1 cellular context compared by ENCODE assay signal in the genomic region with DNA sequence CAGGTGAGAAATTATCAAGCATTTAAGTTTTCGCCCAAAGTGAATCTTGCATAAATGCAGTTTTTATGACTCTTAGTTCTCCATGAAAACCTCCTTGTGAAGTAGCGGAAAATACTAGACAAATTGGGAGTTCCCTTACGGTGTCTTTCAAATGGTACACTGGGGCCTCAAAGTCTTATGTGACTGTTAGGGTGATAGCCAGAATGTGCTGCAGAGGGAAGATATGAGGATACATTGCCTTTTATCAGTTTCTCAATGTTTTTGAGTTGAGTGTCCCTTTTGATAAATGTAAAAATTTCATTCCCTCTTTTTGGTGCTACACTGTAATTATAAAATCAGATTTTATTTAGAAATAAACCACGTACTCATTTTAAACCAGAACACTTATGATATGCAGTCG.
TF ChIP-seq lines count a peak whose summit lies in the region.

No MANE protein-coding gene starts in this region.

TF ChIP-seq in K562, 482 proteins besides CTCF, POLR2A, EP300 and RAD21 (continued from another document and continues in another):
- TF ChIP-seq FOXM1 (IDR thresholded peaks at IDR 0.05; ENCODE audit: low read depth) (peak; percentile 77; the same call in 1 of the 2 replicates), FOXM1 (CRISPR knock-in tag; IDR thresholded peaks at IDR 0.05; ENCODE audit: low read depth) (no peak), CBX1 (IDR thresholded peaks at IDR 0.05; ENCODE audit: low read depth) (no peak), ZNF583 (CRISPR knock-in tag; IDR thresholded peaks at IDR 0.05) (no peak), NR2C2 (CRISPR knock-in tag; IDR thresholded peaks at IDR 0.05) (no peak), NR2C2 (tag; IDR thresholded peaks at IDR 0.05) (no peak), SNIP1 (IDR thresholded peaks at IDR 0.05; ENCODE audit: low read depth) (no peak), RBM14 (IDR thresholded peaks at IDR 0.05; ENCODE audit: borderline replicate concordance, insufficient read depth, low read depth, low read length) (no peak), WHSC1 (IDR thresholded peaks at IDR 0.05; ENCODE audit: low read length) (no peak), CSDE1 (IDR thresholded peaks at IDR 0.05) (no peak), PML (IDR thresholded peaks at IDR 0.05; ENCODE audit: low read length) (peak; percentile 83), ELF1 (tag; IDR thresholded peaks at IDR 0.05) (no peak), PHB2 (IDR thresholded peaks at IDR 0.05; ENCODE audit: low read depth) (peak; percentile 47; the same call in 1 of the 2 replicates), SP2 (IDR thresholded peaks at IDR 0.05; ENCODE audit: extremely low read depth, low read depth, low read length, poor library complexity, severe bottlenecking) (no peak), RBFOX2 (IDR thresholded peaks at IDR 0.05; ENCODE audit: low read depth, low read length) (no peak), CREB1 (IDR thresholded peaks at IDR 0.05) (peak; percentile 54; the same call in 1 of the 2 replicates), CREB1 (CRISPR knock-in tag; IDR thresholded peaks at IDR 0.05) (no peak), FUS (optimal IDR thresholded peaks at IDR 0.05; ENCODE audit: low read depth, low read length) (no peak), ZNF717 (CRISPR knock-in tag; IDR thresholded peaks at IDR 0.05) (no peak), ZNF561 (CRISPR knock-in tag; conservative IDR thresholded peaks at IDR 0.05) (no peak), TCF3 (CRISPR knock-in tag; IDR thresholded peaks at IDR 0.05) (peak; percentile 86), HDGF (IDR thresholded peaks at IDR 0.05) (no peak), SETDB1 (IDR thresholded peaks at IDR 0.05; ENCODE audit: low read length) (no peak), CBFA2T2 (conservative IDR thresholded peaks at IDR 0.05) (peak; percentile 91), HMG20A (CRISPR knock-in tag; conservative IDR thresholded peaks at IDR 0.05) (no peak), ZC3H11A (IDR thresholded peaks at IDR 0.05; ENCODE audit: low read depth, low read length) (no peak), RBM15 (IDR thresholded peaks at IDR 0.05; ENCODE audit: insufficient read depth, low read length) (no peak), ZNF253 (CRISPR knock-in tag; conservative IDR thresholded peaks at IDR 0.05) (no peak), NCOR1 (IDR thresholded peaks at IDR 0.05) (peak; percentile 88), FOXJ3 (CRISPR knock-in tag; IDR thresholded peaks at IDR 0.05) (no peak), GATA2 (CRISPR knock-in tag; IDR thresholded peaks at IDR 0.05) (peak; percentile 55; the same call in 1 of the 2 replicates), GATAD2B (IDR thresholded peaks at IDR 0.05; ENCODE audit: borderline replicate concordance) (no peak), RCOR1 (IDR thresholded peaks at IDR 0.05; ENCODE audit: borderline replicate concordance in 1 of 2, low read depth in 2 of 2, low read length in 2 of 2) (peak in 1 of 2 experiments; percentile 67; a peak in 1 of 4 replicates), SAP30 (IDR thresholded peaks at IDR 0.05; ENCODE audit: borderline replicate concordance, insufficient read depth, low read depth, low read length, poor library complexity, severe bottlenecking) (no peak), PCBP2 (IDR thresholded peaks at IDR 0.05; ENCODE audit: low read depth, low read length, poor library complexity, severe bottlenecking) (no peak), ESRRA (IDR thresholded peaks at IDR 0.05; ENCODE audit: borderline replicate concordance, low read depth) (no peak), THRAP3 (IDR thresholded peaks at IDR 0.05; ENCODE audit: borderline replicate concordance) (no peak), JUNB (CRISPR knock-in tag; conservative IDR thresholded peaks at IDR 0.05) (no peak), ZNF3 (CRISPR knock-in tag; IDR thresholded peaks at IDR 0.05) (no peak), SRSF7 (optimal IDR thresholded peaks at IDR 0.05; ENCODE audit: low read depth, low read length) (no peak), ZC3H4 (CRISPR knock-in tag; IDR thresholded peaks at IDR 0.05; ENCODE audit: borderline replicate concordance) (no peak), ZNF695 (CRISPR knock-in tag; IDR thresholded peaks at IDR 0.05) (no peak), PHF20 (IDR thresholded peaks at IDR 0.05; ENCODE audit: partially characterized antibody) (no peak), RB1 (IDR thresholded peaks at IDR 0.05; ENCODE audit: low read depth) (no peak), NFIX (CRISPR knock-in tag; IDR thresholded peaks at IDR 0.05; ENCODE audit: low read depth) (no peak), ZNF507 (tag; conservative IDR thresholded peaks at IDR 0.05) (no peak), ZFP30 (CRISPR knock-in tag; IDR thresholded peaks at IDR 0.05; ENCODE audit: borderline replicate concordance) (no peak), HDAC3 (IDR thresholded peaks at IDR 0.05; ENCODE audit: borderline replicate concordance, partially characterized antibody) (no peak)
- TF ChIP-seq, protein P1, sequence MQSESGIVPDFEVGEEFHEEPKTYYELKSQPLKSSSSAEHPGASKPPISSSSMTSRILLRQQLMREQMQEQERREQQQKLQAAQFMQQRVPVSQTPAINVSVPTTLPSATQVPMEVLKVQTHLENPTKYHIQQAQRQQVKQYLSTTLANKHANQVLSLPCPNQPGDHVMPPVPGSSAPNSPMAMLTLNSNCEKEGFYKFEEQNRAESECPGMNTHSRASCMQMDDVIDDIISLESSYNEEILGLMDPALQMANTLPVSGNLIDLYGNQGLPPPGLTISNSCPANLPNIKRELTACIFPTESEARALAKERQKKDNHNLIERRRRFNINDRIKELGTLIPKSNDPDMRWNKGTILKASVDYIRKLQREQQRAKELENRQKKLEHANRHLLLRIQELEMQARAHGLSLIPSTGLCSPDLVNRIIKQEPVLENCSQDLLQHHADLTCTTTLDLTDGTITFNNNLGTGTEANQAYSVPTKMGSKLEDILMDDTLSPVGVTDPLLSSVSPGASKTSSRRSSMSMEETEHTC (IDR thresholded peaks at IDR 0.05) = no peak
- TF ChIP-seq, protein P2, sequence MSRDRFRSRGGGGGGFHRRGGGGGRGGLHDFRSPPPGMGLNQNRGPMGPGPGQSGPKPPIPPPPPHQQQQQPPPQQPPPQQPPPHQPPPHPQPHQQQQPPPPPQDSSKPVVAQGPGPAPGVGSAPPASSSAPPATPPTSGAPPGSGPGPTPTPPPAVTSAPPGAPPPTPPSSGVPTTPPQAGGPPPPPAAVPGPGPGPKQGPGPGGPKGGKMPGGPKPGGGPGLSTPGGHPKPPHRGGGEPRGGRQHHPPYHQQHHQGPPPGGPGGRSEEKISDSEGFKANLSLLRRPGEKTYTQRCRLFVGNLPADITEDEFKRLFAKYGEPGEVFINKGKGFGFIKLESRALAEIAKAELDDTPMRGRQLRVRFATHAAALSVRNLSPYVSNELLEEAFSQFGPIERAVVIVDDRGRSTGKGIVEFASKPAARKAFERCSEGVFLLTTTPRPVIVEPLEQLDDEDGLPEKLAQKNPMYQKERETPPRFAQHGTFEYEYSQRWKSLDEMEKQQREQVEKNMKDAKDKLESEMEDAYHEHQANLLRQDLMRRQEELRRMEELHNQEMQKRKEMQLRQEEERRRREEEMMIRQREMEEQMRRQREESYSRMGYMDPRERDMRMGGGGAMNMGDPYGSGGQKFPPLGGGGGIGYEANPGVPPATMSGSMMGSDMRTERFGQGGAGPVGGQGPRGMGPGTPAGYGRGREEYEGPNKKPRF (IDR thresholded peaks at IDR 0.05; ENCODE audit: low read depth, low read length) = no peak
- TF ChIP-seq, protein P3, sequence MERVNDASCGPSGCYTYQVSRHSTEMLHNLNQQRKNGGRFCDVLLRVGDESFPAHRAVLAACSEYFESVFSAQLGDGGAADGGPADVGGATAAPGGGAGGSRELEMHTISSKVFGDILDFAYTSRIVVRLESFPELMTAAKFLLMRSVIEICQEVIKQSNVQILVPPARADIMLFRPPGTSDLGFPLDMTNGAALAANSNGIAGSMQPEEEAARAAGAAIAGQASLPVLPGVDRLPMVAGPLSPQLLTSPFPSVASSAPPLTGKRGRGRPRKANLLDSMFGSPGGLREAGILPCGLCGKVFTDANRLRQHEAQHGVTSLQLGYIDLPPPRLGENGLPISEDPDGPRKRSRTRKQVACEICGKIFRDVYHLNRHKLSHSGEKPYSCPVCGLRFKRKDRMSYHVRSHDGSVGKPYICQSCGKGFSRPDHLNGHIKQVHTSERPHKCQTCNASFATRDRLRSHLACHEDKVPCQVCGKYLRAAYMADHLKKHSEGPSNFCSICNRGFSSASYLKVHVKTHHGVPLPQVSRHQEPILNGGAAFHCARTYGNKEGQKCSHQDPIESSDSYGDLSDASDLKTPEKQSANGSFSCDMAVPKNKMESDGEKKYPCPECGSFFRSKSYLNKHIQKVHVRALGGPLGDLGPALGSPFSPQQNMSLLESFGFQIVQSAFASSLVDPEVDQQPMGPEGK (CRISPR knock-in tag; IDR thresholded peaks at IDR 0.05; ENCODE audit: borderline replicate concordance) = no peak
- TF ChIP-seq, protein P4, sequence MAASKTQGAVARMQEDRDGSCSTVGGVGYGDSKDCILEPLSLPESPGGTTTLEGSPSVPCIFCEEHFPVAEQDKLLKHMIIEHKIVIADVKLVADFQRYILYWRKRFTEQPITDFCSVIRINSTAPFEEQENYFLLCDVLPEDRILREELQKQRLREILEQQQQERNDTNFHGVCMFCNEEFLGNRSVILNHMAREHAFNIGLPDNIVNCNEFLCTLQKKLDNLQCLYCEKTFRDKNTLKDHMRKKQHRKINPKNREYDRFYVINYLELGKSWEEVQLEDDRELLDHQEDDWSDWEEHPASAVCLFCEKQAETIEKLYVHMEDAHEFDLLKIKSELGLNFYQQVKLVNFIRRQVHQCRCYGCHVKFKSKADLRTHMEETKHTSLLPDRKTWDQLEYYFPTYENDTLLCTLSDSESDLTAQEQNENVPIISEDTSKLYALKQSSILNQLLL (CRISPR knock-in tag; IDR thresholded peaks at IDR 0.05; ENCODE audit: borderline replicate concordance) = no peak
- TF ChIP-seq, protein P5, sequence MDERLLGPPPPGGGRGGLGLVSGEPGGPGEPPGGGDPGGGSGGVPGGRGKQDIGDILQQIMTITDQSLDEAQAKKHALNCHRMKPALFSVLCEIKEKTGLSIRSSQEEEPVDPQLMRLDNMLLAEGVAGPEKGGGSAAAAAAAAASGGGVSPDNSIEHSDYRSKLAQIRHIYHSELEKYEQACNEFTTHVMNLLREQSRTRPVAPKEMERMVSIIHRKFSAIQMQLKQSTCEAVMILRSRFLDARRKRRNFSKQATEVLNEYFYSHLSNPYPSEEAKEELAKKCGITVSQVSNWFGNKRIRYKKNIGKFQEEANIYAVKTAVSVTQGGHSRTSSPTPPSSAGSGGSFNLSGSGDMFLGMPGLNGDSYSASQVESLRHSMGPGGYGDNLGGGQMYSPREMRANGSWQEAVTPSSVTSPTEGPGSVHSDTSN (CRISPR knock-in tag; IDR thresholded peaks at IDR 0.05; ENCODE audit: low read depth) = no peak
- TF ChIP-seq, protein P5 (tag; conservative IDR thresholded peaks at IDR 0.05; ENCODE audit: low read depth) = no peak
- TF ChIP-seq, protein P6, sequence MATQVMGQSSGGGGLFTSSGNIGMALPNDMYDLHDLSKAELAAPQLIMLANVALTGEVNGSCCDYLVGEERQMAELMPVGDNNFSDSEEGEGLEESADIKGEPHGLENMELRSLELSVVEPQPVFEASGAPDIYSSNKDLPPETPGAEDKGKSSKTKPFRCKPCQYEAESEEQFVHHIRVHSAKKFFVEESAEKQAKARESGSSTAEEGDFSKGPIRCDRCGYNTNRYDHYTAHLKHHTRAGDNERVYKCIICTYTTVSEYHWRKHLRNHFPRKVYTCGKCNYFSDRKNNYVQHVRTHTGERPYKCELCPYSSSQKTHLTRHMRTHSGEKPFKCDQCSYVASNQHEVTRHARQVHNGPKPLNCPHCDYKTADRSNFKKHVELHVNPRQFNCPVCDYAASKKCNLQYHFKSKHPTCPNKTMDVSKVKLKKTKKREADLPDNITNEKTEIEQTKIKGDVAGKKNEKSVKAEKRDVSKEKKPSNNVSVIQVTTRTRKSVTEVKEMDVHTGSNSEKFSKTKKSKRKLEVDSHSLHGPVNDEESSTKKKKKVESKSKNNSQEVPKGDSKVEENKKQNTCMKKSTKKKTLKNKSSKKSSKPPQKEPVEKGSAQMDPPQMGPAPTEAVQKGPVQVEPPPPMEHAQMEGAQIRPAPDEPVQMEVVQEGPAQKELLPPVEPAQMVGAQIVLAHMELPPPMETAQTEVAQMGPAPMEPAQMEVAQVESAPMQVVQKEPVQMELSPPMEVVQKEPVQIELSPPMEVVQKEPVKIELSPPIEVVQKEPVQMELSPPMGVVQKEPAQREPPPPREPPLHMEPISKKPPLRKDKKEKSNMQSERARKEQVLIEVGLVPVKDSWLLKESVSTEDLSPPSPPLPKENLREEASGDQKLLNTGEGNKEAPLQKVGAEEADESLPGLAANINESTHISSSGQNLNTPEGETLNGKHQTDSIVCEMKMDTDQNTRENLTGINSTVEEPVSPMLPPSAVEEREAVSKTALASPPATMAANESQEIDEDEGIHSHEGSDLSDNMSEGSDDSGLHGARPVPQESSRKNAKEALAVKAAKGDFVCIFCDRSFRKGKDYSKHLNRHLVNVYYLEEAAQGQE (CRISPR knock-in tag; IDR thresholded peaks at IDR 0.05; ENCODE audit: low read depth) = no peak
- TF ChIP-seq, protein P7, sequence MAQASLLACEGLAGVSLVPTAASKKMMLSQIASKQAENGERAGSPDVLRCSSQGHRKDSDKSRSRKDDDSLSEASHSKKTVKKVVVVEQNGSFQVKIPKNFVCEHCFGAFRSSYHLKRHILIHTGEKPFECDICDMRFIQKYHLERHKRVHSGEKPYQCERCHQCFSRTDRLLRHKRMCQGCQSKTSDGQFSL (CRISPR knock-in tag; IDR thresholded peaks at IDR 0.05) = no peak
- TF ChIP-seq, protein P7 (tag; IDR thresholded peaks at IDR 0.05) = no peak
- TF ChIP-seq, protein P8, sequence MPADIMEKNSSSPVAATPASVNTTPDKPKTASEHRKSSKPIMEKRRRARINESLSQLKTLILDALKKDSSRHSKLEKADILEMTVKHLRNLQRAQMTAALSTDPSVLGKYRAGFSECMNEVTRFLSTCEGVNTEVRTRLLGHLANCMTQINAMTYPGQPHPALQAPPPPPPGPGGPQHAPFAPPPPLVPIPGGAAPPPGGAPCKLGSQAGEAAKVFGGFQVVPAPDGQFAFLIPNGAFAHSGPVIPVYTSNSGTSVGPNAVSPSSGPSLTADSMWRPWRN (IDR thresholded peaks at IDR 0.05; ENCODE audit: low read depth) = no peak
